2 cellular contexts compared by ENCODE assay signal in the genomic region with DNA sequence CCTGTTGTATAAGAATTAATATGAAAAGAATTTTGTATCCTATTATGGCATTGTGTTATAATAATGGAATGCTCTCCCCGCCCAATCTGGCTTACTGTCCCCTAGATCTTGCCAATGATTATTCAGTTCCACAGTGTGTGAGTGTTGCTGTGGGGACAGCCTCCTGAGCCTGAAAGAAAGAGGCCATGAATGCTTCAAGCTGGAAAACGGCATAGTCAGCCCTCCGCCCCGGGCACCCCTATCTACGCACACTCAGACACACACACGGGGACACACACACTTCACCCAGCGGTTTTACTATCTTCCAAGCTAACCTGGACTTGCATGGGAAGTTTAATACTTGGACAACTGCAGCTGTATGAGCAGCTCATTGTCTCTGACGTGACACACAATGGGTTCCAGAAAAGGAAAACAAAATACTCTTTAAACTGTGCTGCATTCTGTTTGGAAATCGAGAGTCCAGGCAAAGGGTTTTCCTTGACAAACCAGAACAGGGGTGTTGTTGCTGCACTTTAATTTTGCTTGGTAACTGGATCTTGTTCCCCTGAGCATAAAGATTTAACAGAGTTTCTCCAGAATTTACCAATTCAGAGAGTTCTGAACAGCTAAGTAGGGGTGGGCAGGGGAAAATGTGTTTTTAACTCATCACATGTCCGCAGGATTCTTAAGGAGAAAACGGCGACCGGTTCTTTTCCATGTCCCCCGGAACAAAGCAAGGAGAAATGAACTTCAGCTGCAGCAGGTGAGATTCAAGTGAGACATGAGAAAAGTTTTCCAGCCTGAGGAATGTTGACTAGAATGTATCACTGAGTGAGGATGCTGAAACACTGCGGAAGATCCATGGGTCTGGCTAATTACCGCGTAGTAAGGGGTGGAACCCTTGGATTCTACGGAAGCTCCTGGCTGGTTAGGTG.
TF ChIP-seq lines count a peak whose summit lies in the region.

No MANE protein-coding gene starts in this region.

TF ChIP-seq in SK-N-SH treated with all-trans-retinoic acid at 6 μM for 48 hours, 23 proteins besides CTCF, POLR2A, EP300 and RAD21 (continued from another document):
- TF ChIP-seq, protein P1, sequence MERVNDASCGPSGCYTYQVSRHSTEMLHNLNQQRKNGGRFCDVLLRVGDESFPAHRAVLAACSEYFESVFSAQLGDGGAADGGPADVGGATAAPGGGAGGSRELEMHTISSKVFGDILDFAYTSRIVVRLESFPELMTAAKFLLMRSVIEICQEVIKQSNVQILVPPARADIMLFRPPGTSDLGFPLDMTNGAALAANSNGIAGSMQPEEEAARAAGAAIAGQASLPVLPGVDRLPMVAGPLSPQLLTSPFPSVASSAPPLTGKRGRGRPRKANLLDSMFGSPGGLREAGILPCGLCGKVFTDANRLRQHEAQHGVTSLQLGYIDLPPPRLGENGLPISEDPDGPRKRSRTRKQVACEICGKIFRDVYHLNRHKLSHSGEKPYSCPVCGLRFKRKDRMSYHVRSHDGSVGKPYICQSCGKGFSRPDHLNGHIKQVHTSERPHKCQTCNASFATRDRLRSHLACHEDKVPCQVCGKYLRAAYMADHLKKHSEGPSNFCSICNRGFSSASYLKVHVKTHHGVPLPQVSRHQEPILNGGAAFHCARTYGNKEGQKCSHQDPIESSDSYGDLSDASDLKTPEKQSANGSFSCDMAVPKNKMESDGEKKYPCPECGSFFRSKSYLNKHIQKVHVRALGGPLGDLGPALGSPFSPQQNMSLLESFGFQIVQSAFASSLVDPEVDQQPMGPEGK (CRISPR knock-in tag; IDR thresholded peaks at IDR 0.05; ENCODE audit: borderline replicate concordance): no peak
- TF ChIP-seq ZFP3 (CRISPR knock-in tag; IDR thresholded peaks at IDR 0.05) (no peak), TOX (CRISPR knock-in tag; IDR thresholded peaks at IDR 0.05; ENCODE audit: borderline replicate concordance) (no peak), BACH2 (CRISPR knock-in tag; IDR thresholded peaks at IDR 0.05; ENCODE audit: borderline replicate concordance) (no peak), SNAI2 (CRISPR knock-in tag; IDR thresholded peaks at IDR 0.05) (no peak), OSR1 (CRISPR knock-in tag; IDR thresholded peaks at IDR 0.05) (no peak), ESRRG (CRISPR knock-in tag; IDR thresholded peaks at IDR 0.05) (no peak), ZNF70 (CRISPR knock-in tag; IDR thresholded peaks at IDR 0.05) (no peak), PPARA (CRISPR knock-in tag; IDR thresholded peaks at IDR 0.05; ENCODE audit: borderline replicate concordance) (no peak)
- TF ChIP-seq, protein P2, sequence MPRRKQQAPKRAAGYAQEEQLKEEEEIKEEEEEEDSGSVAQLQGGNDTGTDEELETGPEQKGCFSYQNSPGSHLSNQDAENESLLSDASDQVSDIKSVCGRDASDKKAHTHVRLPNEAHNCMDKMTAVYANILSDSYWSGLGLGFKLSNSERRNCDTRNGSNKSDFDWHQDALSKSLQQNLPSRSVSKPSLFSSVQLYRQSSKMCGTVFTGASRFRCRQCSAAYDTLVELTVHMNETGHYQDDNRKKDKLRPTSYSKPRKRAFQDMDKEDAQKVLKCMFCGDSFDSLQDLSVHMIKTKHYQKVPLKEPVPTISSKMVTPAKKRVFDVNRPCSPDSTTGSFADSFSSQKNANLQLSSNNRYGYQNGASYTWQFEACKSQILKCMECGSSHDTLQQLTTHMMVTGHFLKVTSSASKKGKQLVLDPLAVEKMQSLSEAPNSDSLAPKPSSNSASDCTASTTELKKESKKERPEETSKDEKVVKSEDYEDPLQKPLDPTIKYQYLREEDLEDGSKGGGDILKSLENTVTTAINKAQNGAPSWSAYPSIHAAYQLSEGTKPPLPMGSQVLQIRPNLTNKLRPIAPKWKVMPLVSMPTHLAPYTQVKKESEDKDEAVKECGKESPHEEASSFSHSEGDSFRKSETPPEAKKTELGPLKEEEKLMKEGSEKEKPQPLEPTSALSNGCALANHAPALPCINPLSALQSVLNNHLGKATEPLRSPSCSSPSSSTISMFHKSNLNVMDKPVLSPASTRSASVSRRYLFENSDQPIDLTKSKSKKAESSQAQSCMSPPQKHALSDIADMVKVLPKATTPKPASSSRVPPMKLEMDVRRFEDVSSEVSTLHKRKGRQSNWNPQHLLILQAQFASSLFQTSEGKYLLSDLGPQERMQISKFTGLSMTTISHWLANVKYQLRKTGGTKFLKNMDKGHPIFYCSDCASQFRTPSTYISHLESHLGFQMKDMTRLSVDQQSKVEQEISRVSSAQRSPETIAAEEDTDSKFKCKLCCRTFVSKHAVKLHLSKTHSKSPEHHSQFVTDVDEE (CRISPR knock-in tag; IDR thresholded peaks at IDR 0.05): no peak
- TF ChIP-seq, protein P3, sequence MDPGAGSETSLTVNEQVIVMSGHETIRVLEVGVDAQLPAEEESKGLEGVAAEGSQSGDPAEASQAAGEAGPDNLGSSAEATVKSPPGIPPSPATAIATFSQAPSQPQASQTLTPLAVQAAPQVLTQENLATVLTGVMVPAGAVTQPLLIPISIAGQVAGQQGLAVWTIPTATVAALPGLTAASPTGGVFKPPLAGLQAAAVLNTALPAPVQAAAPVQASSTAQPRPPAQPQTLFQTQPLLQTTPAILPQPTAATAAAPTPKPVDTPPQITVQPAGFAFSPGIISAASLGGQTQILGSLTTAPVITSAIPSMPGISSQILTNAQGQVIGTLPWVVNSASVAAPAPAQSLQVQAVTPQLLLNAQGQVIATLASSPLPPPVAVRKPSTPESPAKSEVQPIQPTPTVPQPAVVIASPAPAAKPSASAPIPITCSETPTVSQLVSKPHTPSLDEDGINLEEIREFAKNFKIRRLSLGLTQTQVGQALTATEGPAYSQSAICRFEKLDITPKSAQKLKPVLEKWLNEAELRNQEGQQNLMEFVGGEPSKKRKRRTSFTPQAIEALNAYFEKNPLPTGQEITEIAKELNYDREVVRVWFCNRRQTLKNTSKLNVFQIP (CRISPR knock-in tag; IDR thresholded peaks at IDR 0.05; ENCODE audit: borderline replicate concordance, low read depth): no peak

TF ChIP-seq in SK-N-SH, 30 proteins besides CTCF, POLR2A, EP300 and RAD21 (continued from another document):
- TF ChIP-seq, protein P4, sequence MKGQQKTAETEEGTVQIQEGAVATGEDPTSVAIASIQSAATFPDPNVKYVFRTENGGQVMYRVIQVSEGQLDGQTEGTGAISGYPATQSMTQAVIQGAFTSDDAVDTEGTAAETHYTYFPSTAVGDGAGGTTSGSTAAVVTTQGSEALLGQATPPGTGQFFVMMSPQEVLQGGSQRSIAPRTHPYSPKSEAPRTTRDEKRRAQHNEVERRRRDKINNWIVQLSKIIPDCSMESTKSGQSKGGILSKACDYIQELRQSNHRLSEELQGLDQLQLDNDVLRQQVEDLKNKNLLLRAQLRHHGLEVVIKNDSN (IDR thresholded peaks at IDR 0.05; ENCODE audit: borderline replicate concordance, low read depth): no peak
